Comparison of ENCODE assay signal across 10 cellular contexts in genomic region chr20:32966881-32967781, GRCh38. TPM values are rescaled to one million over a fixed set of nuclear protein-coding genes. Genes with fewer than 3 reads are reported as not detected.
A peak's percentile ranks its signal among the peaks of the same experiment; 100 is the strongest.
DNase-seq lines count a peak whose midpoint lies in the region; TF ChIP-seq lines count a peak whose summit lies in the region.
"Had no signal": no experiment of that assay in that cellular context is flagged by ENCODE, and none has a peak within 500 bp of the region (broad histone marks: within the 10 kb centered on the region; RNA-seq: fewer than 3 reads in every experiment).

No MANE protein-coding gene starts in this region.

- peaks cover 5% of the 10 kb centered on the region; the same call in 1 of the 2 replicates for H3K4me1 ChIP-seq in BE2C
- H3K4me1 ChIP-seq: parathyroid adenoma had no signal

- H3K27me3 ChIP-seq in H7 (ENCODE audit: control insufficient read depth, insufficient read depth, low read length), result no peaks in the 10 kb centered on the region
- no peaks in the 10 kb centered on the region; the same call in 1 of the 2 replicates for H3K27me3 ChIP-seq in BE2C

- DNase-seq in H7 (peak; percentile 29), coronary artery (ENCODE audit: low spot score) (peak; percentile 43), BE2C (no peak), cerebellum (ENCODE audit: low spot score) (no peak), NCI-H187 treated with DMSO at 0.1 percent for 48 hours (lab: John Stamatoyannopoulos, UW) (no peak)
- peak; percentile 51 for DNase-seq in activated CD4-positive, CD25-positive, alpha-beta regulatory T cell treated with anti-CD3 and anti-CD28 coated beads, Interleukin-2, amount 50 U/mL, for 72 hours
- peak; percentile 39 for DNase-seq in stimulated activated naive CD4-positive, alpha-beta T cell treated with Interleukin-2 at 50 U/mL for 16 hours (lab: John Stamatoyannopoulos, UW)
- DNase-seq: cortex of kidney, NCI-H69 had no signal

- H3K27ac ChIP-seq in coronary artery, result no peak overlapping the region
- H3K27ac ChIP-seq: parathyroid adenoma had no signal

- H3K9me3 ChIP-seq in BE2C, result no peaks in the 10 kb centered on the region

- H3K4me3 ChIP-seq in H7 (ENCODE audit: insufficient read depth, low read depth, low read length), result no peak overlapping the region
- H3K4me3 ChIP-seq in coronary artery, result no peak overlapping the region
- H3K4me3 ChIP-seq in BE2C (ENCODE audit: low read depth, low read length), result no peak overlapping the region

- H3K36me3 ChIP-seq in H7 (replicated peaks; ENCODE audit: control insufficient read depth, insufficient read depth, low read length) (no peaks in the 10 kb centered on the region), BE2C (no peaks in the 10 kb centered on the region)

- TF ChIP-seq CTCF in coronary artery (IDR thresholded peaks at IDR 0.05) (no peak), BE2C (IDR thresholded peaks at IDR 0.05; ENCODE audit: low read depth, low read length) (no peak)

RNA-seq across cellular contexts. Expression of gene SUN5, which starts 37.1 kb away (rescaled TPM):
- not detected in 2 replicates for total RNA-seq in H7 (2014; rRNA removed; shearing (Covaris generic))
- not detected for polyA plus RNA-seq in BE2C (2012; ENCODE audit: insufficient read depth, insufficient read length, low read depth)
- not detected for total RNA-seq in cerebellum

RNA-seq across cellular contexts. Expression of gene BPIFB2, which starts 40.4 kb away (rescaled TPM):
- total RNA-seq in H7 (2014; rRNA removed; shearing (Covaris generic)), result not detected in 2 replicates
- not detected for polyA plus RNA-seq in BE2C (2012; ENCODE audit: insufficient read depth, insufficient read length, low read depth)
- not detected for total RNA-seq in cerebellum

Comparison
In these comparisons a context has a peak if more than half of its experiments do, and no peak if none do; other contexts are left out.
1. DNase-seq: peak in H7 (single experiment), activated CD4-positive, CD25-positive, alpha-beta regulatory T cell treated with anti-CD3 and anti-CD28 coated beads, Interleukin-2, amount 50 U/mL, for 72 hours (single experiment), coronary artery (single experiment) and stimulated activated naive CD4-positive, alpha-beta T cell treated with Interleukin-2 at 50 U/mL for 16 hours (single experiment); none in BE2C (single experiment), cerebellum (single experiment) and NCI-H187 treated with DMSO at 0.1 percent for 48 hours (single experiment).